13 cellular contexts compared by ENCODE assay signal in genomic region chr13:44309771-44310767, GRCh38.
DNase-seq lines count a peak whose midpoint lies in the region; ATAC-seq lines count a peak whose summit lies in the region.
"Had no signal": no experiment of that assay in that cellular context is flagged by ENCODE, and none has a peak within 500 bp of the region (broad histone marks: within the 10 kb centered on the region; RNA-seq: fewer than 3 reads in every experiment).

No MANE protein-coding gene starts in this region.

- DNase-seq in NCI-H2029 (lab: John Stamatoyannopoulos, UW) (peak; percentile 53), astrocyte of the hippocampus (ENCODE audit: low read depth, low spot score) (peak; percentile 33), Right ventricle myocardium superior (peak; percentile 56), skeletal muscle cell (ENCODE audit: low read depth) (peak; percentile 32), NCI-H2107 treated with DMSO at 0.1 percent for 48 hours (lab: John Stamatoyannopoulos, UW; ENCODE audit: unreplicated experiment) (no peak)
- no peak for DNase-seq in stimulated activated naive CD4-positive, alpha-beta T cell (lab: John Stamatoyannopoulos, UW)
- no peak for DNase-seq in stimulated activated CD4-positive, alpha-beta T cell treated with anti-CD3 and anti-CD28 coated beads, Interleukin-4, amount 100 ng/mL, for 4 hours
- no peak for DNase-seq in activated CD4-positive, alpha-beta T cell treated with anti-CD3 and anti-CD28 coated beads, Interleukin-2, amount 50 U/mL, for 1 hour
- DNase-seq: activated CD4-positive, alpha-beta memory T cell treated with anti-CD3 and anti-CD28 coated beads for 36 hours; activated naive CD4-positive, alpha-beta T cell treated with Interleukin-2 at 50 U/mL for 16 hours; COR-L47; MM.1S had no signal

- ATAC-seq in Right ventricle myocardium superior (ENCODE audit: poor library complexity), result peak; percentile 85

- H3K4me3 ChIP-seq in skeletal muscle cell (ENCODE audit: low read depth, low read length), result no peak overlapping the region
- H3K4me3 ChIP-seq: skin epidermis had no signal

- intact Hi-C loops in Right ventricle myocardium superior (cut with DNase I), result no loop called here

Comparison
In these comparisons a context has a peak if more than half of its experiments do, and no peak if none do; other contexts are left out.
1. DNase-seq: peak in NCI-H2029 (single experiment), astrocyte of the hippocampus (single experiment), Right ventricle myocardium superior (single experiment) and skeletal muscle cell (single experiment); none in stimulated activated naive CD4-positive, alpha-beta T cell (0 of 6), stimulated activated CD4-positive, alpha-beta T cell treated with anti-CD3 and anti-CD28 coated beads, Interleukin-4, amount 100 ng/mL, for 4 hours (0 of 2), NCI-H2107 treated with DMSO at 0.1 percent for 48 hours (single experiment) and activated CD4-positive, alpha-beta T cell treated with anti-CD3 and anti-CD28 coated beads, Interleukin-2, amount 50 U/mL, for 1 hour (single experiment).